Comparison of ENCODE assay signal across 18 cellular contexts in genomic region chr11:6855971-6856542, GRCh38. TPM values are rescaled to one million over a fixed set of nuclear protein-coding genes. Genes with fewer than 3 reads are reported as not detected.
DNase-seq lines count a peak whose midpoint lies in the region; ATAC-seq, FAIRE-seq and TF ChIP-seq lines count a peak whose summit lies in the region.
"Had no signal": no experiment of that assay in that cellular context is flagged by ENCODE, and none has a peak within 500 bp of the region (broad histone marks: within the 10 kb centered on the region; RNA-seq: fewer than 3 reads in every experiment).

No MANE protein-coding gene starts in this region.

- CTCF ChIA-PET in Panc1 (lab: Charles Lee) = no interaction called here

- H3K27ac Mint-ChIP-seq in activated CD4-positive, alpha-beta T cell treated with anti-CD3 and anti-CD28 coated beads, Interleukin-2, amount 10 ng/mL, durations not matched to agents 24 days and 14 days = no peak overlapping the region
- H3K27ac Mint-ChIP-seq: activated naive CD8-positive, alpha-beta T cell; CD4-positive, CD25-positive, alpha-beta regulatory T cell had no signal

- in situ Hi-C loops in Panc1 (cut with HindIII; ENCODE audit: low pct_unique_long_range_greater_than_20kb, low sequenced_read_pairs) = no loop called here

- H3K9me3 ChIP-seq in Panc1 (ENCODE audit: control insufficient read depth, insufficient read depth, low read depth, low read length) = no peaks in the 10 kb centered on the region
- H3K9me3 ChIP-seq: testis had no signal

- no peaks in the 10 kb centered on the region for H3K36me3 Mint-ChIP-seq in activated CD4-positive, alpha-beta T cell treated with anti-CD3 and anti-CD28 coated beads, Interleukin-2, amount 10 ng/mL, durations not matched to agents 24 days and 14 days (ENCODE audit: low read depth)
- H3K36me3 Mint-ChIP-seq: CD4-positive, CD25-positive, alpha-beta regulatory T cell had no signal

- peak; percentile 74 for FAIRE-seq in GM12892 (lab: Jason Lieb, UNC)

- no peak overlapping the region for H3K27ac ChIP-seq in Panc1 (ENCODE audit: low read length)
- H3K27ac ChIP-seq in epithelial cell of prostate = peak overlapping the region; percentile 26
- H3K27ac ChIP-seq: testis, VCaP had no signal

- H3K27me3 Mint-ChIP-seq in activated CD4-positive, alpha-beta T cell treated with anti-CD3 and anti-CD28 coated beads, Interleukin-2, amount 10 ng/mL, durations not matched to agents 24 days and 14 days = no peaks in the 10 kb centered on the region

- ATAC-seq in Panc1 = peak; percentile 70
- no peak for ATAC-seq in GM19463 (IDR thresholded peaks at IDR 0.05; ENCODE audit: unreplicated experiment)
- no peak for ATAC-seq in HG02938 (IDR thresholded peaks at IDR 0.05; ENCODE audit: unreplicated experiment)

- no peaks in the 10 kb centered on the region for H3K36me3 ChIP-seq in Panc1 (ENCODE audit: control insufficient read depth, insufficient read depth, low read length)

- H3K4me1 Mint-ChIP-seq in activated CD4-positive, alpha-beta T cell treated with anti-CD3 and anti-CD28 coated beads, Interleukin-2, amount 10 ng/mL, durations not matched to agents 24 days and 14 days = peaks cover 5% of the 10 kb centered on the region
- H3K4me1 Mint-ChIP-seq: CD4-positive, CD25-positive, alpha-beta regulatory T cell had no signal

- no peak overlapping the region for H3K4me3 Mint-ChIP-seq in activated CD4-positive, alpha-beta T cell treated with anti-CD3 and anti-CD28 coated beads, Interleukin-2, amount 10 ng/mL, durations not matched to agents 24 days and 14 days
- H3K4me3 Mint-ChIP-seq: activated naive CD8-positive, alpha-beta T cell; CD4-positive, CD25-positive, alpha-beta regulatory T cell had no signal

- peaks cover 9% of the 10 kb centered on the region for H3K9me3 Mint-ChIP-seq in activated CD4-positive, alpha-beta T cell treated with anti-CD3 and anti-CD28 coated beads, Interleukin-2, amount 10 ng/mL, durations not matched to agents 24 days and 14 days

- H3K4me3 ChIP-seq in Panc1 (ENCODE audit: low read depth in 2 of 2, low read length in 2 of 2) = no peak overlapping the region
- H3K4me3 ChIP-seq: testis had no signal

- intact Hi-C loops in Panc1 (cut with micrococcal nuclease; ENCODE audit: unreplicated experiment) = no loop called here
- intact Hi-C loops in activated CD4-positive, alpha-beta T cell treated with anti-CD3 and anti-CD28 coated beads, Interleukin-2, amount 10 ng/mL, durations not matched to agents 24 days and 14 days (cut with micrococcal nuclease) = loop anchor here (5.0 kb wide), 1 partner anchor 71 kb away; the partner anchor contains the start of gene ZNF215

- BruUV-seq in Panc1 (replicated peaks; lab: Mats Ljungman, UMichigan) = no TSS peak

- no peaks in the 10 kb centered on the region for H3K4me1 ChIP-seq in Panc1 (ENCODE audit: control insufficient read depth, insufficient read depth, low read length)
- H3K4me1 ChIP-seq: testis had no signal

- no peak for TF ChIP-seq CTCF in Panc1 (IDR thresholded peaks at IDR 0.05)

- POLR2A ChIA-PET in Panc1 (lab: Charles Lee) = no interaction called here

- H3K27me3 ChIP-seq in Panc1 (ENCODE audit: control insufficient read depth, insufficient read depth, low read length) = no peaks in the 10 kb centered on the region
- H3K27me3 ChIP-seq: testis had no signal

- no peak for DNase-seq in GM12892 (ENCODE audit: insufficient read length)
- no peak for DNase-seq in Panc1 (ENCODE audit: low read depth, low spot score)
- peak; percentile 72 for DNase-seq in epithelial cell of prostate (ENCODE audit: low read depth, low spot score)
- DNase-seq in pons (ENCODE audit: low spot score) = peak; percentile 8
- no peak for DNase-seq in NCI-H1436 treated with DMSO at 0.1 percent for 48 hours (lab: John Stamatoyannopoulos, UW)
- DNase-seq in activated CD4-positive, alpha-beta T cell treated with anti-CD3 and anti-CD28 coated beads, Interleukin-2, amount 10 ng/mL, durations not matched to agents 24 days and 14 days = no peak
- DNase-seq: activated CD8-positive, alpha-beta memory T cell treated with anti-CD3 and anti-CD28 coated beads, Interleukin-2, amount 50 U/mL, for 4 hours; CD4-positive, CD25-positive, alpha-beta regulatory T cell; NCI-H1048; NCI-H446 treated with DMSO at 0.1 percent for 48 hours; SHP77 treated with DMSO at 0.1 percent for 48 hours; testis had no signal

- TF ChIP-seq POLR2A in GM12892 (IDR thresholded peaks at IDR 0.05; ENCODE audit: low read depth, low read length) = no peak

RNA-seq across cellular contexts. Expression of gene OR10A2, which starts 6.8 kb away (rescaled TPM):
- 0.25 TPM for polyA plus RNA-seq in GM12892 (2012; ENCODE audit: missing spikeins)
- total RNA-seq in Panc1 (2021; ENCODE audit: unreplicated experiment) = not detected
- not detected for polyA plus RNA-seq in Panc1 (2012; ENCODE audit: insufficient read length)
- total RNA-seq in activated CD4-positive, alpha-beta T cell treated with anti-CD3 and anti-CD28 coated beads, Interleukin-2, amount 10 ng/mL, durations not matched to agents 24 days and 14 days = not detected in 2 replicates
- total RNA-seq: CD4-positive, CD25-positive, alpha-beta regulatory T cell; liver; testis had no signal
- polyA plus RNA-seq: CD4-positive, CD25-positive, alpha-beta regulatory T cell; liver; neural cell had no signal

RNA-seq across cellular contexts. Expression of gene OR10A5, which starts 10.6 kb away (rescaled TPM):
- polyA plus RNA-seq in GM12892 (2012; ENCODE audit: missing spikeins) = not detected
- not detected for total RNA-seq in Panc1 (2021; ENCODE audit: unreplicated experiment)
- polyA plus RNA-seq in Panc1 (2012; ENCODE audit: insufficient read length) = not detected
- not detected in 2 replicates for total RNA-seq in activated CD4-positive, alpha-beta T cell treated with anti-CD3 and anti-CD28 coated beads, Interleukin-2, amount 10 ng/mL, durations not matched to agents 24 days and 14 days
- total RNA-seq: CD4-positive, CD25-positive, alpha-beta regulatory T cell; liver; testis had no signal
- polyA plus RNA-seq: CD4-positive, CD25-positive, alpha-beta regulatory T cell; liver; neural cell had no signal

RNA-seq across cellular contexts. Expression of gene OR10A4, which starts 20.4 kb away (rescaled TPM):
- not detected for polyA plus RNA-seq in GM12892 (2012; ENCODE audit: missing spikeins)
- not detected for total RNA-seq in Panc1 (2021; ENCODE audit: unreplicated experiment)
- not detected for polyA plus RNA-seq in Panc1 (2012; ENCODE audit: insufficient read length)
- not detected in 2 replicates for total RNA-seq in activated CD4-positive, alpha-beta T cell treated with anti-CD3 and anti-CD28 coated beads, Interleukin-2, amount 10 ng/mL, durations not matched to agents 24 days and 14 days
- total RNA-seq: CD4-positive, CD25-positive, alpha-beta regulatory T cell; liver; testis had no signal
- polyA plus RNA-seq: CD4-positive, CD25-positive, alpha-beta regulatory T cell; liver; neural cell had no signal

RNA-seq across cellular contexts. Expression of gene OR2D2, which starts 36.2 kb away (rescaled TPM):
- polyA plus RNA-seq in GM12892 (2012; ENCODE audit: missing spikeins) = not detected
- 0.49 TPM for total RNA-seq in Panc1 (2021; ENCODE audit: unreplicated experiment)
- not detected for polyA plus RNA-seq in Panc1 (2012; ENCODE audit: insufficient read length)
- 0.36 and 0.72 TPM in 2 replicates for total RNA-seq in activated CD4-positive, alpha-beta T cell treated with anti-CD3 and anti-CD28 coated beads, Interleukin-2, amount 10 ng/mL, durations not matched to agents 24 days and 14 days
- total RNA-seq: CD4-positive, CD25-positive, alpha-beta regulatory T cell; liver had no signal
- polyA plus RNA-seq: CD4-positive, CD25-positive, alpha-beta regulatory T cell; liver; neural cell had no signal

RNA-seq across cellular contexts. Expression of gene OR6A2, which starts 56.6 kb away (rescaled TPM):
- not detected for polyA plus RNA-seq in GM12892 (2012; ENCODE audit: missing spikeins)
- total RNA-seq in Panc1 (2021; ENCODE audit: unreplicated experiment) = 0.15 TPM
- not detected for polyA plus RNA-seq in Panc1 (2012; ENCODE audit: insufficient read length)
- total RNA-seq in activated CD4-positive, alpha-beta T cell treated with anti-CD3 and anti-CD28 coated beads, Interleukin-2, amount 10 ng/mL, durations not matched to agents 24 days and 14 days = 0.35 and 0.50 TPM in 2 replicates
- total RNA-seq: CD4-positive, CD25-positive, alpha-beta regulatory T cell had no signal
- polyA plus RNA-seq: CD4-positive, CD25-positive, alpha-beta regulatory T cell; liver had no signal

Comparison
In these comparisons a context has a peak if more than half of its experiments do, and no peak if none do; other contexts are left out.
1. DNase-seq: peak in epithelial cell of prostate (single experiment) and pons (single experiment); none in GM12892 (single experiment), Panc1 (single experiment), NCI-H1436 treated with DMSO at 0.1 percent for 48 hours (single experiment) and activated CD4-positive, alpha-beta T cell treated with anti-CD3 and anti-CD28 coated beads, Interleukin-2, amount 10 ng/mL, durations not matched to agents 24 days and 14 days (single experiment).